Comparison of ENCODE assay signal across 40 cellular contexts in genomic region chr2:113832795-113833194, GRCh38.
"Had no signal": no experiment of that assay in that cellular context is flagged by ENCODE, and none has a peak within 500 bp of the region (broad histone marks: within the 10 kb centered on the region; RNA-seq: fewer than 3 reads in every experiment).

No MANE protein-coding gene starts in this region.

- DNase-seq: activated effector memory CD4-positive, alpha-beta T cell treated with anti-CD3 and anti-CD28 coated beads, Interleukin-2, amount 50 U/mL, for 16 hours; activated effector memory CD4-positive, alpha-beta T cell treated with Interleukin-2 at 50 U/mL for 16 hours; activated gamma-delta T cell; activated gamma-delta T cell treated with Interleukin-2 at 50 U/mL for 16 hours; activated naive CD4-positive, alpha-beta T cell; activated naive CD4-positive, alpha-beta T cell treated with anti-CD3 and anti-CD28 coated beads for 36 hours; activated naive CD4-positive, alpha-beta T cell treated with anti-CD3 and anti-CD28 coated beads, Interleukin-2, amount 10 ng/mL, durations not matched to agents 7 days and 5 days; activated naive CD4-positive, alpha-beta T cell treated with anti-CD3 and anti-CD28 coated beads, Interleukin-2, amount 50 U/mL, for 16 hours; activated naive CD4-positive, alpha-beta T cell treated with Interleukin-2 at 50 U/mL for 16 hours; activated naive CD8-positive, alpha-beta T cell treated with anti-CD3 and anti-CD28 coated beads for 36 hours; activated naive CD8-positive, alpha-beta T cell treated with anti-CD3 and anti-CD28 coated beads, Interleukin-2, amount 10 ng/mL, durations not matched to agents 7 days and 5 days; activated naive CD8-positive, alpha-beta T cell treated with anti-CD3 and anti-CD28 coated beads, Interleukin-2, amount 50 U/mL, for 24 hours; activated T-cell treated with anti-CD3 and anti-CD28 coated beads, Interleukin-2, amount 50 U/mL, for 1 hour; activated T-cell treated with anti-CD3 and anti-CD28 coated beads, Interleukin-2, amount 50 U/mL, for 24 hours; activated T-cell treated with anti-CD3 and anti-CD28 coated beads, Interleukin-2, amount 50 U/mL, for 4 hours; activated T-cell treated with anti-CD3 and anti-CD28 coated beads, Interleukin-2, amount 50 U/mL, for 48 hours; activated T-cell treated with anti-CD3 and anti-CD28 coated beads, Interleukin-2, amount 50 U/mL, for 72 hours; adrenal gland; amniotic stem cell; amygdala; anterior cingulate cortex; aorta; body of pancreas; brain microvascular endothelial cell; caudate nucleus; central memory CD4-positive, alpha-beta T cell; cerebellar nuclear complex had no signal

- H3K27ac Mint-ChIP-seq: activated naive CD4-positive, alpha-beta T cell treated with anti-CD3 and anti-CD28 coated beads for 36 hours; activated naive CD4-positive, alpha-beta T cell treated with anti-CD3 and anti-CD28 coated beads, Interleukin-2, amount 10 ng/mL, durations not matched to agents 7 days and 5 days; activated naive CD4-positive, alpha-beta T cell treated with anti-CD3 and anti-CD28 coated beads, Interleukin-2, amount 50 U/mL, for 24 hours; activated naive CD4-positive, alpha-beta T cell treated with anti-CD3 and anti-CD28 coated beads, Interleukin-2, amount 50 U/mL, for 72 hours; activated naive CD8-positive, alpha-beta T cell; activated naive CD8-positive, alpha-beta T cell treated with anti-CD3 and anti-CD28 coated beads for 36 hours; activated naive CD8-positive, alpha-beta T cell treated with anti-CD3 and anti-CD28 coated beads, Interleukin-2, amount 10 ng/mL, durations not matched to agents 7 days and 5 days; activated naive CD8-positive, alpha-beta T cell treated with anti-CD3 and anti-CD28 coated beads, Interleukin-2, amount 50 U/mL, for 24 hours; activated T-cell treated with anti-CD3 and anti-CD28 coated beads, Interleukin-2, amount 50 U/mL, for 24 hours; activated T-cell treated with anti-CD3 and anti-CD28 coated beads, Interleukin-2, amount 50 U/mL, for 72 hours; activated T-helper 1 cell treated with anti-CD3 and anti-CD28 coated beads, Interleukin-12 subunit alpha, Interleukin-12 subunit beta, Interleukin-2, Interleukin-4 antibody, amounts not matched to agents 30 ng/mL and 10 ng/mL and 1 ng/mL, durations not matched to agents 14 hours and 24 hours and 36 hours; activated T-helper 17 cell treated with anti-CD3 and anti-CD28 coated beads, Interleukin-2, amount 50 U/mL, for 72 hours; activated T-helper 2 cell treated with anti-CD3 and anti-CD28 coated beads, Interferon-gamma antibody, Interleukin-2, Interleukin-4, amounts not matched to agents 10 μg/mL and 5 μg/mL and 100 μg/mL, durations not matched to agents 14 hours and 24 hours and 36 hours had no signal

- H3K27me3 ChIP-seq: adrenal gland, ascending aorta, body of pancreas, brain microvascular endothelial cell, breast epithelium, cardiac muscle cell had no signal

- H3K27me3 Mint-ChIP-seq: activated naive CD4-positive, alpha-beta T cell treated with anti-CD3 and anti-CD28 coated beads, Interleukin-2, amount 10 ng/mL, durations not matched to agents 7 days and 5 days; activated naive CD4-positive, alpha-beta T cell treated with anti-CD3 and anti-CD28 coated beads, Interleukin-2, amount 50 U/mL, for 24 hours; activated naive CD8-positive, alpha-beta T cell; activated naive CD8-positive, alpha-beta T cell treated with anti-CD3 and anti-CD28 coated beads for 36 hours; activated naive CD8-positive, alpha-beta T cell treated with anti-CD3 and anti-CD28 coated beads, Interleukin-2, amount 10 ng/mL, durations not matched to agents 7 days and 5 days; activated naive CD8-positive, alpha-beta T cell treated with anti-CD3 and anti-CD28 coated beads, Interleukin-2, amount 50 U/mL, for 24 hours; activated T-cell treated with anti-CD3 and anti-CD28 coated beads, Interleukin-2, amount 50 U/mL, for 24 hours; activated T-helper 17 cell treated with anti-CD3 and anti-CD28 coated beads, Interleukin-2, amount 50 U/mL, for 72 hours; brain; central memory CD8-positive, alpha-beta T cell had no signal

- H3K4me1 ChIP-seq: adrenal gland, ascending aorta, breast epithelium had no signal

- H3K9me3 ChIP-seq: adrenal gland, ascending aorta, body of pancreas, breast epithelium had no signal

- H3K4me1 Mint-ChIP-seq: activated naive CD4-positive, alpha-beta T cell treated with anti-CD3 and anti-CD28 coated beads, Interleukin-2, amount 10 ng/mL, durations not matched to agents 7 days and 5 days; activated naive CD4-positive, alpha-beta T cell treated with anti-CD3 and anti-CD28 coated beads, Interleukin-2, amount 50 U/mL, for 24 hours; activated naive CD8-positive, alpha-beta T cell treated with anti-CD3 and anti-CD28 coated beads for 36 hours; activated naive CD8-positive, alpha-beta T cell treated with anti-CD3 and anti-CD28 coated beads, Interleukin-2, amount 10 ng/mL, durations not matched to agents 7 days and 5 days; activated naive CD8-positive, alpha-beta T cell treated with anti-CD3 and anti-CD28 coated beads, Interleukin-2, amount 50 U/mL, for 24 hours; activated T-helper 17 cell treated with anti-CD3 and anti-CD28 coated beads, Interleukin-2, amount 50 U/mL, for 72 hours; brain; central memory CD8-positive, alpha-beta T cell had no signal

- H3K36me3 ChIP-seq: adrenal gland, ascending aorta, brain microvascular endothelial cell, breast epithelium, cardiac muscle cell had no signal

- ATAC-seq: activated naive CD4-positive, alpha-beta T cell treated with anti-CD3 and anti-CD28 coated beads, Interleukin-2, amount 50 U/mL, for 72 hours; activated naive CD8-positive, alpha-beta T cell treated with anti-CD3 and anti-CD28 coated beads, Interleukin-2, amount 50 U/mL, for 24 hours; activated T-cell treated with anti-CD3 and anti-CD28 coated beads, Interleukin-2, amount 50 U/mL, for 4 hours; activated T-cell treated with anti-CD3 and anti-CD28 coated beads, Interleukin-2, amount 50 U/mL, for 72 hours; activated T-helper 17 cell treated with anti-CD3 and anti-CD28 coated beads, Interleukin-2, amount 50 U/mL, for 72 hours; body of pancreas had no signal

- H3K9me3 Mint-ChIP-seq: activated naive CD4-positive, alpha-beta T cell treated with anti-CD3 and anti-CD28 coated beads, Interleukin-2, amount 50 U/mL, for 24 hours; activated naive CD8-positive, alpha-beta T cell treated with anti-CD3 and anti-CD28 coated beads for 36 hours; activated T-cell treated with anti-CD3 and anti-CD28 coated beads, Interleukin-2, amount 50 U/mL, for 4 hours; brain had no signal

- H3K36me3 Mint-ChIP-seq: activated naive CD4-positive, alpha-beta T cell treated with anti-CD3 and anti-CD28 coated beads, Interleukin-2, amount 10 ng/mL, durations not matched to agents 7 days and 5 days; activated naive CD4-positive, alpha-beta T cell treated with anti-CD3 and anti-CD28 coated beads, Interleukin-2, amount 50 U/mL, for 72 hours; brain had no signal

- H3K4me3 ChIP-seq: adrenal gland, ascending aorta, body of pancreas, breast epithelium, cardiac muscle cell had no signal

- FAIRE-seq: astrocyte, bronchial epithelial cell had no signal

- H3K4me3 Mint-ChIP-seq: activated naive CD4-positive, alpha-beta T cell treated with anti-CD3 and anti-CD28 coated beads for 36 hours; activated naive CD4-positive, alpha-beta T cell treated with anti-CD3 and anti-CD28 coated beads, Interleukin-2, amount 10 ng/mL, durations not matched to agents 7 days and 5 days; activated naive CD4-positive, alpha-beta T cell treated with anti-CD3 and anti-CD28 coated beads, Interleukin-2, amount 50 U/mL, for 24 hours; activated naive CD8-positive, alpha-beta T cell; activated naive CD8-positive, alpha-beta T cell treated with anti-CD3 and anti-CD28 coated beads for 36 hours; activated naive CD8-positive, alpha-beta T cell treated with anti-CD3 and anti-CD28 coated beads, Interleukin-2, amount 10 ng/mL, durations not matched to agents 7 days and 5 days; activated naive CD8-positive, alpha-beta T cell treated with anti-CD3 and anti-CD28 coated beads, Interleukin-2, amount 50 U/mL, for 24 hours; activated T-cell treated with anti-CD3 and anti-CD28 coated beads, Interleukin-2, amount 50 U/mL, for 24 hours; activated T-cell treated with anti-CD3 and anti-CD28 coated beads, Interleukin-2, amount 50 U/mL, for 4 hours; activated T-cell treated with anti-CD3 and anti-CD28 coated beads, Interleukin-2, amount 50 U/mL, for 72 hours; activated T-helper 1 cell treated with anti-CD3 and anti-CD28 coated beads, Interleukin-12 subunit alpha, Interleukin-12 subunit beta, Interleukin-2, Interleukin-4 antibody, amounts not matched to agents 30 ng/mL and 10 ng/mL and 1 ng/mL, durations not matched to agents 14 hours and 24 hours and 36 hours; activated T-helper 17 cell treated with anti-CD3 and anti-CD28 coated beads, Interleukin-2, amount 50 U/mL, for 72 hours; brain; central memory CD8-positive, alpha-beta T cell had no signal

- H3K27ac ChIP-seq: adrenal gland, ascending aorta, body of pancreas, brain microvascular endothelial cell, breast epithelium, cardiac muscle cell had no signal
